ENCODE assay signal across 1 cellular context in genomic region chr16:48562475-48562874, GRCh38.
A peak's percentile ranks its signal among the peaks of the same experiment; 100 is the strongest.
TF ChIP-seq lines count a peak whose summit lies in the region.

No MANE protein-coding gene starts in this region.

TF ChIP-seq in HepG2, 621 proteins besides CTCF, POLR2A, EP300 and RAD21:
- TF ChIP-seq ZNF567 (CRISPR knock-in tag; IDR thresholded peaks at IDR 0.05; ENCODE audit: borderline replicate concordance) = no peak
- TF ChIP-seq MEIS2 (CRISPR knock-in tag; IDR thresholded peaks at IDR 0.05) = no peak
- TF ChIP-seq ISL2 (CRISPR knock-in tag; IDR thresholded peaks at IDR 0.05) = no peak
- TF ChIP-seq NFIC (IDR thresholded peaks at IDR 0.05; ENCODE audit: low read length) = 0 out of 2 replicates have a peak, but pooled peaks have one; percentile 9
- no peak for TF ChIP-seq TBX3 (IDR thresholded peaks at IDR 0.05; ENCODE audit: borderline replicate concordance)
